ENCODE assay signal across 20 cellular contexts in genomic region chr12:90683871-90684270, GRCh38.
"Had no signal": no experiment of that assay in that cellular context is flagged by ENCODE, and none has a peak within 500 bp of the region (broad histone marks: within the 10 kb centered on the region; RNA-seq: fewer than 3 reads in every experiment).

No MANE protein-coding gene starts in this region.

- DNase-seq: activated CD4-positive, alpha-beta T cell treated with anti-CD3 and anti-CD28 coated beads for 4 hours; activated CD8-positive, alpha-beta memory T cell treated with anti-CD3 and anti-CD28 coated beads, Interleukin-2, amount 50 U/mL, for 4 hours; activated CD8-positive, alpha-beta T cell treated with anti-CD3 and anti-CD28 coated beads for 36 hours; activated gamma-delta T cell treated with Interleukin-2 at 50 U/mL for 16 hours; activated naive CD4-positive, alpha-beta T cell treated with anti-CD3 and anti-CD28 coated beads, Interleukin-2, amount 10 ng/mL, durations not matched to agents 7 days and 5 days; activated naive CD8-positive, alpha-beta T cell treated with anti-CD3 and anti-CD28 coated beads for 36 hours; activated T-cell treated with anti-CD3 and anti-CD28 coated beads, Interleukin-2, amount 50 U/mL, for 72 hours; anterior cingulate cortex; caudate nucleus; NCI-H1105 treated with DMSO at 0.1 percent for 48 hours; NCI-H146; NCI-H187 treated with DMSO at 0.1 percent for 48 hours; NCI-H345; NCI-H510A; NCI-H526 treated with DMSO at 0.1 percent for 48 hours; NCI-H82; Right ventricle myocardium superior; RPMI8226; T-helper 1 cell had no signal

- H3K4me3 ChIP-seq: coronary artery had no signal

- H3K27ac ChIP-seq: coronary artery had no signal
